In the genomic region with DNA sequence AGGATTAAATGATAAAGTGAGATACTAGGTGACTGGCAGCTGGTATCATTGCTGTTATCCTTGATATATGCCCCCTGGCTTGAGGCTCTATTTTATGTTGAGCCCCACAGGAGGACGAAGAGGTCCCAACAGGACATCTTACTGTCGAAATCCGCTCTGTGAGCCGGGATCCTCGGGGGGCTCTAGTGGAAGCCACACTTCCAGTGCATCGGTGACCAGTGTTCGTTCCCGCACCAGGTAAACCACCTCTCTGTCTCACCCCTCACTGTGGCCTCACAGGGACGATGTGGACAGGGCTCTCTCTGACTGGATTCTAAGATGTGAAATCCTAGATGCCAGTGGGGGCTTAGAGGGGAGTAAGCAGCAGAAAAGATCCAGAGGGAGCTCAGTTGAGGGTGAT, we compare ENCODE assay signal across 2 cellular contexts.
TF ChIP-seq lines count a peak whose summit lies in the region.

No MANE protein-coding gene starts in this region.

TF ChIP-seq in SK-N-SH, 30 proteins besides CTCF, POLR2A, EP300 and RAD21:
- no peak for TF ChIP-seq MXI1 (IDR thresholded peaks at IDR 0.05; ENCODE audit: low read depth, low read length)
- no peak for TF ChIP-seq SIN3A (IDR thresholded peaks at IDR 0.05; ENCODE audit: borderline replicate concordance, low read depth, low read length)
TF ChIP-seq in SK-N-SH: peak in this region for 0.

TF ChIP-seq in SK-N-SH treated with all-trans-retinoic acid at 6 μM for 48 hours, 23 proteins besides CTCF, POLR2A, EP300 and RAD21:
- TF ChIP-seq RARB (CRISPR knock-in tag; IDR thresholded peaks at IDR 0.05) = no peak
- TF ChIP-seq, protein P1, sequence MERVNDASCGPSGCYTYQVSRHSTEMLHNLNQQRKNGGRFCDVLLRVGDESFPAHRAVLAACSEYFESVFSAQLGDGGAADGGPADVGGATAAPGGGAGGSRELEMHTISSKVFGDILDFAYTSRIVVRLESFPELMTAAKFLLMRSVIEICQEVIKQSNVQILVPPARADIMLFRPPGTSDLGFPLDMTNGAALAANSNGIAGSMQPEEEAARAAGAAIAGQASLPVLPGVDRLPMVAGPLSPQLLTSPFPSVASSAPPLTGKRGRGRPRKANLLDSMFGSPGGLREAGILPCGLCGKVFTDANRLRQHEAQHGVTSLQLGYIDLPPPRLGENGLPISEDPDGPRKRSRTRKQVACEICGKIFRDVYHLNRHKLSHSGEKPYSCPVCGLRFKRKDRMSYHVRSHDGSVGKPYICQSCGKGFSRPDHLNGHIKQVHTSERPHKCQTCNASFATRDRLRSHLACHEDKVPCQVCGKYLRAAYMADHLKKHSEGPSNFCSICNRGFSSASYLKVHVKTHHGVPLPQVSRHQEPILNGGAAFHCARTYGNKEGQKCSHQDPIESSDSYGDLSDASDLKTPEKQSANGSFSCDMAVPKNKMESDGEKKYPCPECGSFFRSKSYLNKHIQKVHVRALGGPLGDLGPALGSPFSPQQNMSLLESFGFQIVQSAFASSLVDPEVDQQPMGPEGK (CRISPR knock-in tag; IDR thresholded peaks at IDR 0.05; ENCODE audit: borderline replicate concordance) = no peak
- TF ChIP-seq TOX (CRISPR knock-in tag; IDR thresholded peaks at IDR 0.05; ENCODE audit: borderline replicate concordance) = no peak
- no peak for TF ChIP-seq ISL1 (CRISPR knock-in tag; IDR thresholded peaks at IDR 0.05)
- TF ChIP-seq, protein P2, sequence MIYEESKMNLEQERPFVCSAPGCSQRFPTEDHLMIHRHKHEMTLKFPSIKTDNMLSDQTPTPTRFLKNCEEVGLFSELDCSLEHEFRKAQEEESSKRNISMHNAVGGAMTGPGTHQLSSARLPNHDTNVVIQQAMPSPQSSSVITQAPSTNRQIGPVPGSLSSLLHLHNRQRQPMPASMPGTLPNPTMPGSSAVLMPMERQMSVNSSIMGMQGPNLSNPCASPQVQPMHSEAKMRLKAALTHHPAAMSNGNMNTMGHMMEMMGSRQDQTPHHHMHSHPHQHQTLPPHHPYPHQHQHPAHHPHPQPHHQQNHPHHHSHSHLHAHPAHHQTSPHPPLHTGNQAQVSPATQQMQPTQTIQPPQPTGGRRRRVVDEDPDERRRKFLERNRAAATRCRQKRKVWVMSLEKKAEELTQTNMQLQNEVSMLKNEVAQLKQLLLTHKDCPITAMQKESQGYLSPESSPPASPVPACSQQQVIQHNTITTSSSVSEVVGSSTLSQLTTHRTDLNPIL (CRISPR knock-in tag; IDR thresholded peaks at IDR 0.05; ENCODE audit: low read depth) = no peak
- no peak for TF ChIP-seq ARNTL (CRISPR knock-in tag; IDR thresholded peaks at IDR 0.05; ENCODE audit: borderline replicate concordance, low read depth)
- TF ChIP-seq ZFP3 (CRISPR knock-in tag; IDR thresholded peaks at IDR 0.05) = no peak
- TF ChIP-seq ZNF70 (CRISPR knock-in tag; IDR thresholded peaks at IDR 0.05) = no peak
- TF ChIP-seq, protein P3, sequence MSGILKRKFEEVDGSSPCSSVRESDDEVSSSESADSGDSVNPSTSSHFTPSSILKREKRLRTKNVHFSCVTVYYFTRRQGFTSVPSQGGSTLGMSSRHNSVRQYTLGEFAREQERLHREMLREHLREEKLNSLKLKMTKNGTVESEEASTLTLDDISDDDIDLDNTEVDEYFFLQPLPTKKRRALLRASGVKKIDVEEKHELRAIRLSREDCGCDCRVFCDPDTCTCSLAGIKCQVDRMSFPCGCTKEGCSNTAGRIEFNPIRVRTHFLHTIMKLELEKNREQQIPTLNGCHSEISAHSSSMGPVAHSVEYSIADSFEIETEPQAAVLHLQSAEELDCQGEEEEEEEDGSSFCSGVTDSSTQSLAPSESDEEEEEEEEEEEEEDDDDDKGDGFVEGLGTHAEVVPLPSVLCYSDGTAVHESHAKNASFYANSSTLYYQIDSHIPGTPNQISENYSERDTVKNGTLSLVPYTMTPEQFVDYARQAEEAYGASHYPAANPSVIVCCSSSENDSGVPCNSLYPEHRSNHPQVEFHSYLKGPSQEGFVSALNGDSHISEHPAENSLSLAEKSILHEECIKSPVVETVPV (CRISPR knock-in tag; IDR thresholded peaks at IDR 0.05) = no peak
- TF ChIP-seq ESRRG (CRISPR knock-in tag; IDR thresholded peaks at IDR 0.05) = no peak
- TF ChIP-seq GLIS3 (CRISPR knock-in tag; IDR thresholded peaks at IDR 0.05) = no peak
- TF ChIP-seq SNAI2 (CRISPR knock-in tag; IDR thresholded peaks at IDR 0.05) = no peak
- TF ChIP-seq BACH2 (CRISPR knock-in tag; IDR thresholded peaks at IDR 0.05; ENCODE audit: borderline replicate concordance) = no peak
- TF ChIP-seq TCF4 (CRISPR knock-in tag; IDR thresholded peaks at IDR 0.05; ENCODE audit: borderline replicate concordance) = no peak
- TF ChIP-seq ZC3H10 (CRISPR knock-in tag; IDR thresholded peaks at IDR 0.05) = no peak
- TF ChIP-seq, protein P4, sequence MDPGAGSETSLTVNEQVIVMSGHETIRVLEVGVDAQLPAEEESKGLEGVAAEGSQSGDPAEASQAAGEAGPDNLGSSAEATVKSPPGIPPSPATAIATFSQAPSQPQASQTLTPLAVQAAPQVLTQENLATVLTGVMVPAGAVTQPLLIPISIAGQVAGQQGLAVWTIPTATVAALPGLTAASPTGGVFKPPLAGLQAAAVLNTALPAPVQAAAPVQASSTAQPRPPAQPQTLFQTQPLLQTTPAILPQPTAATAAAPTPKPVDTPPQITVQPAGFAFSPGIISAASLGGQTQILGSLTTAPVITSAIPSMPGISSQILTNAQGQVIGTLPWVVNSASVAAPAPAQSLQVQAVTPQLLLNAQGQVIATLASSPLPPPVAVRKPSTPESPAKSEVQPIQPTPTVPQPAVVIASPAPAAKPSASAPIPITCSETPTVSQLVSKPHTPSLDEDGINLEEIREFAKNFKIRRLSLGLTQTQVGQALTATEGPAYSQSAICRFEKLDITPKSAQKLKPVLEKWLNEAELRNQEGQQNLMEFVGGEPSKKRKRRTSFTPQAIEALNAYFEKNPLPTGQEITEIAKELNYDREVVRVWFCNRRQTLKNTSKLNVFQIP (CRISPR knock-in tag; IDR thresholded peaks at IDR 0.05; ENCODE audit: borderline replicate concordance, low read depth) = no peak
- TF ChIP-seq OSR1 (CRISPR knock-in tag; IDR thresholded peaks at IDR 0.05) = no peak
TF ChIP-seq in SK-N-SH treated with all-trans-retinoic acid at 6 μM for 48 hours: peak in this region for 0.
